Comparison of ENCODE assay signal across 20 cellular contexts in the genomic region with DNA sequence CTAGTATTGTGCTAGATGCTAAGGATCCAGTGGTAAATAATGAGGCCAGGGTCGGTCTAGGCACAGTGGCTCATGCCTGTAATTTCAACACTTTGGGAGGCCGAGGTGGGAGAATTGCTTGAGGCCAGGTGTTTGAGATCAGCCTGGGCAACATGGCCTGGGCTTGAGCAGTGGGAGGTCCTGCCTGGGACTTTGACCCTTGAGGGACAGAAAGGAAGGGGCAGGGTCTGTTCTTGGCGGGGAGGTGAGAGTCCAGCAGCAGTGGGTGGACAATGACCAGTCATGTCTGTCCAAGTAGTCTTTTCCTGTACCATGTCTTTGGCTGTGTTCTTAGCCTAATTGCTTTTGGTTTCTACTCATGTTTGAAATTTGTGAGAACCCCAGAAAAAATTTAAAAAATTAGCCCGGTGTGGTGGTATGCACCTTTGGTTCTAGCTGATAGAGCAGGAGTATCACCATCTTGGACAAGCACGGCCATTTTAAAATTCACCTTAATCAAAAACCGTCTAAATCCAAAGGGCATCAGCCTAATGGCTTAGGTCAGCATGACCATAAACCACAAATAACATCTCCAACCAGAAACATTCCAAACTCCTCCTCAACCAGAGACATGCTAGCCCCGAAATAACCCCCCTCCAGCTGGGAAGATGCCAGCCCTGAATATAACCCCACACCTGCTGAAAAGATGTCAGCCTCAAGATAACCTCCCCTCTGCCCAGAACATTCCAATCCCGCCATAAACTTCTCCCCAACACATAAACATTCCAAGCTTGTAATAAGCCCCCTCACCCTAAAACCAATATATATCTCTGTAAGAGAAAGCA.
"Had no signal": no experiment of that assay in that cellular context is flagged by ENCODE, and none has a peak within 500 bp of the region (broad histone marks: within the 10 kb centered on the region; RNA-seq: fewer than 3 reads in every experiment).

No MANE protein-coding gene starts in this region.

- H3K9me3 ChIP-seq: body of pancreas, colonic mucosa, ovary, right lobe of liver, thoracic aorta, upper lobe of left lung had no signal

- H3K27ac Mint-ChIP-seq: activated naive CD8-positive, alpha-beta T cell treated with anti-CD3 and anti-CD28 coated beads for 36 hours; activated T-helper 1 cell treated with anti-CD3 and anti-CD28 coated beads, Interleukin-12 subunit alpha, Interleukin-12 subunit beta, Interleukin-2, Interleukin-4 antibody, amounts not matched to agents 30 ng/mL and 10 ng/mL and 1 ng/mL, durations not matched to agents 14 hours and 24 hours and 36 hours; stimulated activated memory B cell treated with anti-CD40 and anti-IgM and Interleukin-4, amounts not matched to agents 10 μg/mL and 1 μg/mL and 100 μg/mL, for 72 hours had no signal

- H3K4me1 Mint-ChIP-seq: activated naive CD8-positive, alpha-beta T cell treated with anti-CD3 and anti-CD28 coated beads for 36 hours had no signal

- H3K4me3 ChIP-seq: body of pancreas, colonic mucosa, ovary, right lobe of liver, thoracic aorta, upper lobe of left lung had no signal

- H3K27me3 ChIP-seq: body of pancreas, colonic mucosa, ovary, right lobe of liver, upper lobe of left lung had no signal

- H3K36me3 Mint-ChIP-seq: activated naive CD8-positive, alpha-beta T cell treated with anti-CD3 and anti-CD28 coated beads for 36 hours; stimulated activated memory B cell treated with anti-CD40 and anti-IgM and Interleukin-4, amounts not matched to agents 10 μg/mL and 1 μg/mL and 100 μg/mL, for 72 hours had no signal

- H3K36me3 ChIP-seq: colonic mucosa, ovary, right lobe of liver, thoracic aorta, upper lobe of left lung had no signal

- ATAC-seq: body of pancreas; right lobe of liver; stimulated activated memory B cell treated with anti-CD40 and anti-IgM and Interleukin-4, amounts not matched to agents 10 μg/mL and 1 μg/mL and 100 μg/mL, for 72 hours had no signal

- H3K9me3 Mint-ChIP-seq: activated naive CD8-positive, alpha-beta T cell treated with anti-CD3 and anti-CD28 coated beads for 36 hours; activated T-helper 1 cell treated with anti-CD3 and anti-CD28 coated beads, Interleukin-12 subunit alpha, Interleukin-12 subunit beta, Interleukin-2, Interleukin-4 antibody, amounts not matched to agents 30 ng/mL and 10 ng/mL and 1 ng/mL, durations not matched to agents 14 hours and 24 hours and 36 hours; stimulated activated memory B cell treated with anti-CD40 and anti-IgM and Interleukin-4, amounts not matched to agents 10 μg/mL and 1 μg/mL and 100 μg/mL, for 72 hours had no signal

- H3K4me3 Mint-ChIP-seq: activated naive CD8-positive, alpha-beta T cell treated with anti-CD3 and anti-CD28 coated beads for 36 hours; activated T-helper 1 cell treated with anti-CD3 and anti-CD28 coated beads, Interleukin-12 subunit alpha, Interleukin-12 subunit beta, Interleukin-2, Interleukin-4 antibody, amounts not matched to agents 30 ng/mL and 10 ng/mL and 1 ng/mL, durations not matched to agents 14 hours and 24 hours and 36 hours; stimulated activated memory B cell treated with anti-CD40 and anti-IgM and Interleukin-4, amounts not matched to agents 10 μg/mL and 1 μg/mL and 100 μg/mL, for 72 hours had no signal

- H3K4me1 ChIP-seq: body of pancreas, colonic mucosa had no signal

- H3K27ac ChIP-seq: body of pancreas, colonic mucosa, ovary, right lobe of liver, thoracic aorta, upper lobe of left lung had no signal

- DNase-seq: activated CD4-positive, alpha-beta T cell treated with anti-CD3 and anti-CD28 coated beads, Interleukin-2, amount 50 U/mL, for 4 hours; activated CD4-positive, CD25-positive, alpha-beta regulatory T cell treated with anti-CD3 and anti-CD28 coated beads, Interleukin-2, amount 50 U/mL, for 72 hours; activated gamma-delta T cell treated with Interleukin-2 at 50 U/mL for 16 hours; activated naive CD8-positive, alpha-beta T cell treated with anti-CD3 and anti-CD28 coated beads for 36 hours; amygdala; body of pancreas; central memory CD4-positive, alpha-beta T cell; colonic mucosa; foreskin melanocyte; head of caudate nucleus; kidney glomerular epithelial cell; mesendoderm; ovary; stimulated activated CD4-positive, alpha-beta T cell treated with anti-CD3 and anti-CD28 coated beads, Interleukin-4, amount 100 ng/mL, for 24 hours; T-helper 1 cell; upper lobe of left lung had no signal
